ENCODE assay signal across 11 cellular contexts in genomic region chr2:120314656-120315366, GRCh38. TPM values are rescaled to one million over a fixed set of nuclear protein-coding genes. Genes with fewer than 3 reads are reported as not detected.
DNase-seq lines count a peak whose midpoint lies in the region; ATAC-seq and TF ChIP-seq lines count a peak whose summit lies in the region.
"Had no signal": no experiment of that assay in that cellular context is flagged by ENCODE, and none has a peak within 500 bp of the region (broad histone marks: within the 10 kb centered on the region; RNA-seq: fewer than 3 reads in every experiment).

No MANE protein-coding gene starts in this region.

- peak overlapping the region; percentile 11 for H3K4me3 Mint-ChIP-seq in activated CD4-positive, alpha-beta memory T cell treated with anti-CD3 and anti-CD28 coated beads, Interleukin-2, amount 10 ng/mL, durations not matched to agents 7 days and 5 days
- no peak overlapping the region for H3K4me3 Mint-ChIP-seq in glutamatergic neuron (ENCODE audit: unreplicated experiment)

- POLR2A ChIA-PET in activated CD4-positive, alpha-beta memory T cell treated with anti-CD3 and anti-CD28 coated beads, Interleukin-2, amount 10 ng/mL, durations not matched to agents 7 days and 5 days (lab: Charles Lee), result interaction anchor here (1.0 to 2.4 kb wide), 3 partner anchors 63 to 487 kb away, joined by 3 to 15 read pairs (median 10); partner anchors contain the start of gene RALB

- CTCF ChIA-PET in activated CD4-positive, alpha-beta memory T cell treated with anti-CD3 and anti-CD28 coated beads, Interleukin-2, amount 10 ng/mL, durations not matched to agents 7 days and 5 days (lab: Charles Lee), result interaction anchor here (0.9 to 4.5 kb wide), 11 partner anchors 9 to 654 kb away, joined by 3 to 111 read pairs (median 7); no protein-coding TSS in a partner anchor

- no peak for TF ChIP-seq CTCF in glutamatergic neuron (IDR thresholded peaks at IDR 0.05; ENCODE audit: partially characterized antibody, unreplicated experiment)

- H3K36me3 Mint-ChIP-seq in activated CD4-positive, alpha-beta memory T cell treated with anti-CD3 and anti-CD28 coated beads, Interleukin-2, amount 10 ng/mL, durations not matched to agents 7 days and 5 days (ENCODE audit: low read depth), result no peaks in the 10 kb centered on the region
- no peaks in the 10 kb centered on the region for H3K36me3 Mint-ChIP-seq in glutamatergic neuron (ENCODE audit: unreplicated experiment)

- no peaks in the 10 kb centered on the region for H3K27me3 Mint-ChIP-seq in activated CD4-positive, alpha-beta memory T cell treated with anti-CD3 and anti-CD28 coated beads, Interleukin-2, amount 10 ng/mL, durations not matched to agents 7 days and 5 days
- H3K27me3 Mint-ChIP-seq in glutamatergic neuron (ENCODE audit: unreplicated experiment), result peaks cover 9% of the 10 kb centered on the region

- H3K27ac Mint-ChIP-seq in activated CD4-positive, alpha-beta memory T cell treated with anti-CD3 and anti-CD28 coated beads, Interleukin-2, amount 10 ng/mL, durations not matched to agents 7 days and 5 days, result peak overlapping the region; percentile 8
- H3K27ac Mint-ChIP-seq in glutamatergic neuron (ENCODE audit: unreplicated experiment), result peak overlapping the region; percentile 7

- peak; percentile 7 for DNase-seq in stimulated activated CD4-positive, alpha-beta T cell treated with anti-CD3 and anti-CD28 coated beads, Interleukin-12 subunit alpha, Interleukin-12 subunit beta, amount 100 ng/mL, for 4 hours
- no peak for DNase-seq in stimulated activated CD4-positive, alpha-beta T cell treated with anti-CD3 and anti-CD28 coated beads, Interleukin-4, amount 100 ng/mL, for 1 hour
- DNase-seq in activated CD4-positive, alpha-beta memory T cell treated with anti-CD3 and anti-CD28 coated beads, Interleukin-2, amount 10 ng/mL, durations not matched to agents 7 days and 5 days, result peak; percentile 45
- no peak for DNase-seq in glutamatergic neuron
- no peak for DNase-seq in OCI-M2 (lab: John Stamatoyannopoulos, UW; ENCODE audit: unreplicated experiment)
- no peak for DNase-seq in Kasumi-1 (lab: John Stamatoyannopoulos, UW)
- no peak for DNase-seq in NCI-H774 (lab: John Stamatoyannopoulos, UW)
- DNase-seq: brain microvascular endothelial cell, erythroblast, GM23248 had no signal

- ATAC-seq in GM18907 (IDR thresholded peaks at IDR 0.05; ENCODE audit: unreplicated experiment), result no peak

- H3K9me3 Mint-ChIP-seq in activated CD4-positive, alpha-beta memory T cell treated with anti-CD3 and anti-CD28 coated beads, Interleukin-2, amount 10 ng/mL, durations not matched to agents 7 days and 5 days, result no peaks in the 10 kb centered on the region
- H3K9me3 Mint-ChIP-seq in glutamatergic neuron (ENCODE audit: unreplicated experiment), result peaks cover 4% of the 10 kb centered on the region

- peaks cover 35% of the 10 kb centered on the region for H3K4me1 Mint-ChIP-seq in activated CD4-positive, alpha-beta memory T cell treated with anti-CD3 and anti-CD28 coated beads, Interleukin-2, amount 10 ng/mL, durations not matched to agents 7 days and 5 days
- H3K4me1 Mint-ChIP-seq in glutamatergic neuron (ENCODE audit: low read depth, unreplicated experiment), result peaks cover 6% of the 10 kb centered on the region

RNA-seq across cellular contexts. Expression of gene INHBB, which starts 31.1 kb away (rescaled TPM):
- total RNA-seq in activated CD4-positive, alpha-beta memory T cell treated with anti-CD3 and anti-CD28 coated beads, Interleukin-2, amount 10 ng/mL, durations not matched to agents 7 days and 5 days, result not detected
- 0.34 TPM for total RNA-seq in glutamatergic neuron (ENCODE audit: unreplicated experiment)

Comparison
In these comparisons a context has a peak if more than half of its experiments do, and no peak if none do; other contexts are left out.
1. DNase-seq: peak in stimulated activated CD4-positive, alpha-beta T cell treated with anti-CD3 and anti-CD28 coated beads, Interleukin-12 subunit alpha, Interleukin-12 subunit beta, amount 100 ng/mL, for 4 hours (single experiment) and activated CD4-positive, alpha-beta memory T cell treated with anti-CD3 and anti-CD28 coated beads, Interleukin-2, amount 10 ng/mL, durations not matched to agents 7 days and 5 days (single experiment); none in stimulated activated CD4-positive, alpha-beta T cell treated with anti-CD3 and anti-CD28 coated beads, Interleukin-4, amount 100 ng/mL, for 1 hour (single experiment), glutamatergic neuron (single experiment), OCI-M2 (single experiment), Kasumi-1 (0 of 2) and NCI-H774 (single experiment).